18 cellular contexts compared by ENCODE assay signal in genomic region chr12:68137278-68137930, GRCh38. TPM values are rescaled to one million over a fixed set of nuclear protein-coding genes. Genes with fewer than 3 reads are reported as not detected.
A peak's percentile ranks its signal among the peaks of the same experiment; 100 is the strongest.
DNase-seq lines count a peak whose midpoint lies in the region; ATAC-seq and TF ChIP-seq lines count a peak whose summit lies in the region.
"Had no signal": no experiment of that assay in that cellular context is flagged by ENCODE, and none has a peak within 500 bp of the region (broad histone marks: within the 10 kb centered on the region; RNA-seq: fewer than 3 reads in every experiment).

No MANE protein-coding gene starts in this region.

- no peaks in the 10 kb centered on the region for H4K20me1 ChIP-seq in BLaER1 treated with 17β-estradiol and CSF1 and Interleukin-3, amounts not matched to agents 10 nM and 100 nM
- H4K20me1 ChIP-seq in Karpas-422 (ENCODE audit: insufficient read depth, low read depth, low read length) = no peaks in the 10 kb centered on the region

- no peak overlapping the region for H3K4me3 Mint-ChIP-seq in CD8-positive, alpha-beta T cell
- H3K4me3 Mint-ChIP-seq in activated CD4-positive, alpha-beta memory T cell treated with anti-CD3 and anti-CD28 coated beads, Interleukin-2, amount 10 ng/mL, durations not matched to agents 7 days and 5 days = peak overlapping the region; percentile 0
- H3K4me3 Mint-ChIP-seq in naive thymus-derived CD8-positive, alpha-beta T cell = peak overlapping the region in 9 of 10 donors; percentile 2 to 66 (median 33)
- H3K4me3 Mint-ChIP-seq: brain had no signal

- CTCF ChIA-PET in CD8-positive, alpha-beta T cell (lab: Charles Lee) = interaction anchor here (0.6 kb wide), 1 partner anchor 27 kb away, joined by 3 read pairs; no protein-coding TSS in a partner anchor
- CTCF ChIA-PET in activated CD4-positive, alpha-beta memory T cell treated with anti-CD3 and anti-CD28 coated beads, Interleukin-2, amount 10 ng/mL, durations not matched to agents 7 days and 5 days (lab: Charles Lee) = interaction anchor here (1.2 to 1.8 kb wide), 4 partner anchors 17 to 24 kb away, joined by 3 to 8 read pairs (median 4); no protein-coding TSS in a partner anchor

- H3K27ac Mint-ChIP-seq in CD8-positive, alpha-beta T cell = peak overlapping the region; percentile 38
- peak overlapping the region; percentile 78 for H3K27ac Mint-ChIP-seq in activated CD4-positive, alpha-beta memory T cell treated with anti-CD3 and anti-CD28 coated beads, Interleukin-2, amount 10 ng/mL, durations not matched to agents 7 days and 5 days
- H3K27ac Mint-ChIP-seq in naive thymus-derived CD8-positive, alpha-beta T cell = peak overlapping the region in 8 of 10 donors; percentile 4 to 73 (median 43)
- H3K27ac Mint-ChIP-seq: brain had no signal

- H3K9me3 ChIP-seq in BLaER1 treated with 17β-estradiol and CSF1 and Interleukin-3, amounts not matched to agents 10 nM and 100 nM (replicated peaks in 1 of 11) = peaks cover 6 to 13% (median 10%) of the 10 kb centered on the region in 11 experiments; a peak in 18 of 22 replicates
- no peaks in the 10 kb centered on the region for H3K9me3 ChIP-seq in CD8-positive, alpha-beta T cell (ENCODE audit: low read length)
- no peaks in the 10 kb centered on the region for H3K9me3 ChIP-seq in Karpas-422 (ENCODE audit: low read length)

- H3K4me3 ChIP-seq in BLaER1 treated with 17β-estradiol and CSF1 and Interleukin-3, amounts not matched to agents 10 nM and 100 nM = no peak overlapping the region
- no peak overlapping the region for H3K4me3 ChIP-seq in CD8-positive, alpha-beta T cell (ENCODE audit: low read depth, low read length)
- no peak overlapping the region for H3K4me3 ChIP-seq in Karpas-422 (ENCODE audit: low read length)
- H3K4me3 ChIP-seq: heart left ventricle had no signal

- H2AFZ ChIP-seq in Karpas-422 (ENCODE audit: low read length) = no peak overlapping the region

- H3K36me3 Mint-ChIP-seq in CD8-positive, alpha-beta T cell = peaks cover under 1% of the 10 kb centered on the region
- H3K36me3 Mint-ChIP-seq in activated CD4-positive, alpha-beta memory T cell treated with anti-CD3 and anti-CD28 coated beads, Interleukin-2, amount 10 ng/mL, durations not matched to agents 7 days and 5 days (ENCODE audit: low read depth) = peaks cover 19% of the 10 kb centered on the region
- H3K36me3 Mint-ChIP-seq in naive thymus-derived CD8-positive, alpha-beta T cell = peaks cover 0 to 8% (median 8%) of the 10 kb centered on the region in 3 donors
- H3K36me3 Mint-ChIP-seq: brain had no signal

- H3K9me3 Mint-ChIP-seq in CD8-positive, alpha-beta T cell = peaks cover 7% of the 10 kb centered on the region
- H3K9me3 Mint-ChIP-seq in activated CD4-positive, alpha-beta memory T cell treated with anti-CD3 and anti-CD28 coated beads, Interleukin-2, amount 10 ng/mL, durations not matched to agents 7 days and 5 days = peaks cover 11% of the 10 kb centered on the region
- peaks cover 0 to 10% (median 5%) of the 10 kb centered on the region in 9 donors for H3K9me3 Mint-ChIP-seq in naive thymus-derived CD8-positive, alpha-beta T cell

- no peaks in the 10 kb centered on the region for H3K36me3 ChIP-seq in BLaER1 treated with 17β-estradiol and CSF1 and Interleukin-3, amounts not matched to agents 10 nM and 100 nM
- H3K36me3 ChIP-seq in CD8-positive, alpha-beta T cell (ENCODE audit: insufficient read depth, low read length) = no peaks in the 10 kb centered on the region
- no peaks in the 10 kb centered on the region for H3K36me3 ChIP-seq in Karpas-422 (ENCODE audit: insufficient read depth, low read length)
- H3K36me3 ChIP-seq: heart left ventricle had no signal

- no peaks in the 10 kb centered on the region for H3K9me2 ChIP-seq in Karpas-422 (replicated peaks; ENCODE audit: insufficient read depth, low read length)

- peaks cover 44% of the 10 kb centered on the region for H3K4me1 Mint-ChIP-seq in CD8-positive, alpha-beta T cell (ENCODE audit: low read depth)
- H3K4me1 Mint-ChIP-seq in activated CD4-positive, alpha-beta memory T cell treated with anti-CD3 and anti-CD28 coated beads, Interleukin-2, amount 10 ng/mL, durations not matched to agents 7 days and 5 days = peaks cover 50% of the 10 kb centered on the region
- peaks cover 22 to 37% (median 30%) of the 10 kb centered on the region in 4 donors for H3K4me1 Mint-ChIP-seq in naive thymus-derived CD8-positive, alpha-beta T cell
- H3K4me1 Mint-ChIP-seq: brain had no signal

- no peak for DNase-seq in CD8-positive, alpha-beta T cell
- no peak for DNase-seq in activated CD4-positive, alpha-beta memory T cell treated with anti-CD3 and anti-CD28 coated beads, Interleukin-2, amount 10 ng/mL, durations not matched to agents 7 days and 5 days
- DNase-seq in naive thymus-derived CD8-positive, alpha-beta T cell = peak in 1 of 10 donors; percentile 17
- no peak for DNase-seq in Karpas-422
- DNase-seq in GM19238 (ENCODE audit: insufficient read length, low spot score) = no peak
- no peak for DNase-seq in HPDE6-E6E7 (ENCODE audit: extremely low spot score)
- DNase-seq: activated gamma-delta T cell treated with Interleukin-2 at 50 U/mL for 16 hours, Calu3, EL, heart left ventricle, Kasumi-1, left ventricle myocardium superior, NCI-H1417 treated with DMSO at 0.1 percent for 48 hours, NCI-H2171, NCI-H526 treated with DMSO at 0.1 percent for 48 hours had no signal

- peak overlapping the region; percentile 3 to 63 (median 34); a peak in 20 of 22 replicates for H3K4me2 ChIP-seq in BLaER1 treated with 17β-estradiol and CSF1 and Interleukin-3, amounts not matched to agents 10 nM and 100 nM
- no peak overlapping the region for H3K4me2 ChIP-seq in Karpas-422 (ENCODE audit: low read depth, low read length, poor library complexity, severe bottlenecking)

- H3K27me3 ChIP-seq in BLaER1 treated with 17β-estradiol and CSF1 and Interleukin-3, amounts not matched to agents 10 nM and 100 nM = no peaks in the 10 kb centered on the region
- H3K27me3 ChIP-seq in CD8-positive, alpha-beta T cell (ENCODE audit: insufficient read depth, low read length) = no peaks in the 10 kb centered on the region
- H3K27me3 ChIP-seq in Karpas-422 (ENCODE audit: low read length) = no peaks in the 10 kb centered on the region
- H3K27me3 ChIP-seq: heart left ventricle had no signal

- H3K27me3 Mint-ChIP-seq in CD8-positive, alpha-beta T cell (ENCODE audit: low read depth) = no peaks in the 10 kb centered on the region
- no peaks in the 10 kb centered on the region for H3K27me3 Mint-ChIP-seq in activated CD4-positive, alpha-beta memory T cell treated with anti-CD3 and anti-CD28 coated beads, Interleukin-2, amount 10 ng/mL, durations not matched to agents 7 days and 5 days
- H3K27me3 Mint-ChIP-seq in naive thymus-derived CD8-positive, alpha-beta T cell = no peaks in the 10 kb centered on the region
- H3K27me3 Mint-ChIP-seq: brain had no signal

- TF ChIP-seq CTCF in CD8-positive, alpha-beta T cell (IDR thresholded peaks at IDR 0.05) = no peak

- H3K27ac ChIP-seq in BLaER1 treated with 17β-estradiol and CSF1 and Interleukin-3, amounts not matched to agents 10 nM and 100 nM = peak overlapping the region in 2 of 11 experiments; percentile 12 to 34; a peak in 2 of 22 replicates
- no peak overlapping the region for H3K27ac ChIP-seq in CD8-positive, alpha-beta T cell (ENCODE audit: low read depth, low read length)
- no peak overlapping the region for H3K27ac ChIP-seq in Karpas-422 (ENCODE audit: low read length)
- H3K27ac ChIP-seq: heart left ventricle had no signal

- intact Hi-C loops in CD8-positive, alpha-beta T cell (cut with DNase I, micrococcal nuclease) = loop anchor here in 1 of 2 experiments (1.0 kb wide), 1 partner anchor 18 kb away; no protein-coding TSS in a partner anchor

- no peak overlapping the region for H3K9ac ChIP-seq in BLaER1 treated with 17β-estradiol and CSF1 and Interleukin-3, amounts not matched to agents 10 nM and 100 nM
- H3K9ac ChIP-seq in Karpas-422 (ENCODE audit: low read length) = no peak overlapping the region

- no peaks in the 10 kb centered on the region for H3K79me2 ChIP-seq in Karpas-422 (ENCODE audit: low read length)

- peak; percentile 20 for ATAC-seq in CD8-positive, alpha-beta T cell
- peak; percentile 57 to 62 for ATAC-seq in naive thymus-derived CD8-positive, alpha-beta T cell
- ATAC-seq: heart left ventricle, left ventricle myocardium superior had no signal

- H3K4me1 ChIP-seq in BLaER1 treated with 17β-estradiol and CSF1 and Interleukin-3, amounts not matched to agents 10 nM and 100 nM = peaks cover 6 to 66% (median 10%) of the 10 kb centered on the region in 10 experiments; a peak in 14 of 20 replicates
- peaks cover 21% of the 10 kb centered on the region for H3K4me1 ChIP-seq in CD8-positive, alpha-beta T cell (ENCODE audit: insufficient read depth, low read length)
- H3K4me1 ChIP-seq in Karpas-422 (ENCODE audit: low read length) = no peaks in the 10 kb centered on the region
- H3K4me1 ChIP-seq: heart left ventricle had no signal

- POLR2A ChIA-PET in CD8-positive, alpha-beta T cell (lab: Charles Lee) = interaction anchor here (1.2 kb wide), 1 partner anchor 9 kb away, joined by 3 read pairs; no protein-coding TSS in a partner anchor
- POLR2A ChIA-PET in activated CD4-positive, alpha-beta memory T cell treated with anti-CD3 and anti-CD28 coated beads, Interleukin-2, amount 10 ng/mL, durations not matched to agents 7 days and 5 days (lab: Charles Lee) = interaction anchor here (9.0 kb wide), 1 partner anchor 19 kb away, joined by 59 read pairs; no protein-coding TSS in a partner anchor
- POLR2A ChIA-PET in naive thymus-derived CD8-positive, alpha-beta T cell (lab: Charles Lee) = no interaction called here

RNA-seq across cellular contexts. Expression of gene IFNG, which starts 22.1 kb away (rescaled TPM):
- total RNA-seq in CD8-positive, alpha-beta T cell = 1 to 10 TPM; 8.9 to 9.9 TPM
- total RNA-seq in activated CD4-positive, alpha-beta memory T cell treated with anti-CD3 and anti-CD28 coated beads, Interleukin-2, amount 10 ng/mL, durations not matched to agents 7 days and 5 days = 10 to 100 TPM; 22.0 to 25.0 TPM
- total RNA-seq in naive thymus-derived CD8-positive, alpha-beta T cell = not detected
- 1 to 10 TPM in 1 of 3 donors, under 1 TPM in 1, not detected in 1; 0.27 to 8.6 TPM for polyA plus RNA-seq in naive thymus-derived CD8-positive, alpha-beta T cell
- total RNA-seq in Karpas-422 (2014; rRNA removed; shearing (Covaris generic); ENCODE audit: low replicate concordance) = not detected in 2 replicates
- total RNA-seq: Calu3, H1, left ventricle myocardium superior had no signal
- polyA plus RNA-seq: H1, heart left ventricle had no signal
